Comparison of ENCODE assay signal across 8 cellular contexts in the genomic region with DNA sequence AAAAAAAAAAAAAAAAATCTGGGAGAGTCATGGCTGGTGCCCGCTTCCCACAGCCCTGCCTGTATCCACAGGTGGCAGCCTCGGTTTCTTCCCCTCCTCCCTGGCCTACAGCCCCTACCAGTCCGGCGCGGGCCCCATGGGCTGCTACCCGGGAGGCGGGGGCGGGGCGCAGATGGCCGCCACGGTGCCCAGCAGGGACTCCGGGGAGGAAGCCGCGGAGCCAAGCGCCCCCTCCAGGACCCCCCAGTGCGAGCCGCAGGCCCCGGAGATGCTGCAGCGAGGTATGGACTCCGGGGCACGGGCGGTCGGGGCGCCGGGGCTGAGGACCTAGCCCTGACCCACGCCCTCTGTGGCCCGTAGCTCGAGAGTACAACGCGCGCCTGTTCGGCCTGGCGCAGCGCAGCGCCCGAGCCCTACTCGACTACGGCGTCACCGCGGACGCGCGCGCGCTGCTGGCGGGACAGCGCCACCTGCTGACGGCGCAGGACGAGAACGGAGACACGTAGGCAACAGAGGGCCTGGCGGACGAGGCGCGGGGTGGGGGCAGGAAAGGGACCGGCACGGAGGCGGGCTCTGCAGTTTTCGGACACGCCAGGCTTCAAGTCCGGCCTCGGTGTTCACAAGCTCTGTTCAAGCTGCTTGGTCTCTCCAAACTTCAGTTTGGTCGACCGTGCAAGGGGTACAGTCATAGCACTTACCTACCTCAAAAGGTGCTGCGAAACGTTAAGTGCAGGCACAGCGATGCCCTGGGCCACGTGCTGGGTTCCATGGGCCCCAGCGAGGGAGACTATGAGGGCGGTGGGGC. TPM values are rescaled to one million over a fixed set of nuclear protein-coding genes. Genes with fewer than 3 reads are reported as not detected.
DNase-seq lines count a peak whose midpoint lies in the region; ATAC-seq and TF ChIP-seq lines count a peak whose summit lies in the region.

No MANE protein-coding gene starts in this region.

- peak overlapping the region; percentile 83 to 84; a peak in 3 of 4 replicates for H4K8ac ChIP-seq in IMR-90 (ENCODE audit: low read depth in 2 of 2, low read length in 2 of 2)

- peak; percentile 34 for ATAC-seq in GM21367 (IDR thresholded peaks at IDR 0.05; ENCODE audit: unreplicated experiment)
- peak; percentile 76 for ATAC-seq in IMR-90 (ENCODE audit: low read depth)
- peak; percentile 59 for ATAC-seq in activated T-helper 17 cell treated with anti-CD3 and anti-CD28 coated beads, Interleukin-2, amount 50 U/mL, for 72 hours (replicated peaks)
- peak; percentile 57 to 79 (median 57) for ATAC-seq in natural killer cell

- peak overlapping the region; percentile 41; the same call in 1 of the 2 replicates for H2BK120ac ChIP-seq in IMR-90 (ENCODE audit: low read depth, low read length)

- peaks cover 9% of the 10 kb centered on the region for H4K20me1 ChIP-seq in IMR-90 (ENCODE audit: insufficient read depth, low read length)

- CTCF ChIA-PET in IMR-90 (lab: Yijun Ruan, JAX), result interaction anchor here (0.6 to 1.8 kb wide), 11 partner anchors 11 to 315 kb away, joined by 3 to 9 read pairs (median 3); partner anchors contain the start of genes ARL3 and SFXN2

- no TSS peak for BruUV-seq in IMR-90 (replicated peaks; lab: Mats Ljungman, UMichigan)

- H3K23ac ChIP-seq in IMR-90 (ENCODE audit: low read depth, low read length), result peak overlapping the region; percentile 57; the same call in 1 of the 2 replicates

- DNase-seq in D341Med (ENCODE audit: low spot score) (peak; percentile 86), IMR-90 (peak; percentile 82), Peyer's patch (peak; percentile 88 to 96 (median 93)), fibroblast of mammary gland (ENCODE audit: low read depth) (peak; percentile 78), natural killer cell (peak; percentile 93)
- DNase-seq in stimulated activated naive CD4-positive, alpha-beta T cell (lab: John Stamatoyannopoulos, UW), result peak; percentile 70 to 89 (median 83)

- 2% methylated on average over 54 of the region's 72 CpGs; no CpG with 5 or more reads in 1 of the 2 experiments for WGBS in IMR-90 (ENCODE audit: extremely low coverage in 2 of 2, insufficient read length in 1 of 2), 2 experiments

- peaks cover 7% of the 10 kb centered on the region for H3K4me1 Mint-ChIP-seq in activated T-helper 17 cell treated with anti-CD3 and anti-CD28 coated beads, Interleukin-2, amount 50 U/mL, for 72 hours
- H3K4me1 Mint-ChIP-seq in natural killer cell, result peaks cover 21 to 37% of the 10 kb centered on the region in 2 donors

- TF ChIP-seq POLR2A in IMR-90 (IDR thresholded peaks at IDR 0.05; ENCODE audit: low read depth, low read length) (no peak), Peyer's patch (IDR thresholded peaks at IDR 0.05) (peak in 1 of 2 donors; percentile 58)

- H3K27ac ChIP-seq in IMR-90 (ENCODE audit: insufficient read depth, low read length), result peak overlapping the region; percentile 46
- H3K27ac ChIP-seq in Peyer's patch, result peak overlapping the region; percentile 86 to 90 (median 88)

- peak overlapping the region; percentile 87 for H2AFZ ChIP-seq in IMR-90 (replicated peaks; ENCODE audit: low read length, poor library complexity)

- H3K79me1 ChIP-seq in IMR-90 (ENCODE audit: low read depth in 1 of 2, low read length in 2 of 2), result peaks cover 26 to 38% of the 10 kb centered on the region in 2 experiments

- H3K9me3 Mint-ChIP-seq in activated T-helper 17 cell treated with anti-CD3 and anti-CD28 coated beads, Interleukin-2, amount 50 U/mL, for 72 hours, result no peaks in the 10 kb centered on the region
- H3K9me3 Mint-ChIP-seq in natural killer cell, result no peaks in the 10 kb centered on the region

- intact Hi-C loops in IMR-90 (cut with micrococcal nuclease) (loop anchor here (1.0 to 10.0 kb wide), 4 partner anchors 169 to 245 kb away; partner anchors contain the start of gene TRIM8), natural killer cell (cut with micrococcal nuclease) (loop anchor here (2.0 to 10.0 kb wide), 2 partner anchors 169 to 245 kb away; partner anchors contain the start of gene TRIM8)

- peak overlapping the region; percentile 90 for H2AK9ac ChIP-seq in IMR-90 (replicated peaks; ENCODE audit: low read depth, low read length, poor library complexity)

- peak overlapping the region; percentile 34 for H3K18ac ChIP-seq in IMR-90 (ENCODE audit: low read depth, low read length)

- H3K27me3 ChIP-seq in IMR-90 (ENCODE audit: control insufficient read depth, insufficient read depth, low read length) (no peaks in the 10 kb centered on the region), Peyer's patch (no peaks in the 10 kb centered on the region)

- H3K14ac ChIP-seq in IMR-90 (replicated peaks; ENCODE audit: low read depth, low read length), result peak overlapping the region; percentile 79

- H2BK20ac ChIP-seq in IMR-90 (ENCODE audit: low read depth, low read length), result no peak overlapping the region

- POLR2A ChIA-PET in IMR-90 (lab: Charles Lee; ENCODE audit: unreplicated experiment), result no interaction called here

- peak overlapping the region; percentile 89 for H3K4ac ChIP-seq in IMR-90 (ENCODE audit: low read depth, low read length)

- H3K4me1 ChIP-seq in IMR-90 (ENCODE audit: control insufficient read depth, insufficient read depth, low read length) (peaks cover 17% of the 10 kb centered on the region), Peyer's patch (peaks cover 0 to 36% (median 24%) of the 10 kb centered on the region in 4 donors)

- dilution Hi-C loops in IMR-90 (cut with HindIII; ENCODE audit: low sequenced_read_pairs, unreplicated experiment), result no loop called here

- no peaks in the 10 kb centered on the region for H3K27me3 Mint-ChIP-seq in activated T-helper 17 cell treated with anti-CD3 and anti-CD28 coated beads, Interleukin-2, amount 50 U/mL, for 72 hours
- no peaks in the 10 kb centered on the region for H3K27me3 Mint-ChIP-seq in natural killer cell (ENCODE audit: low read depth in 2 of 2)

- H3K9me1 ChIP-seq in IMR-90 (ENCODE audit: insufficient read depth, low read length), result peaks cover 10% of the 10 kb centered on the region

- H4K5ac ChIP-seq in IMR-90 (ENCODE audit: low read depth, low read length), result peak overlapping the region; percentile 77

- H3K4me3 ChIP-seq in IMR-90 (ENCODE audit: insufficient read depth, low read depth, low read length), result peak overlapping the region; percentile 39
- peak overlapping the region; percentile 61 to 70 (median 64) for H3K4me3 ChIP-seq in Peyer's patch
- peak overlapping the region; percentile 45 for H3K4me3 ChIP-seq in fibroblast of mammary gland (ENCODE audit: control insufficient read depth, low read depth, low read length)

- H3K36me3 ChIP-seq in IMR-90 (ENCODE audit: control insufficient read depth, insufficient read depth, low read length) (peaks cover 26% of the 10 kb centered on the region), Peyer's patch (peaks cover 0 to 24% (median 0%) of the 10 kb centered on the region in 3 donors)

- peaks cover 91% of the 10 kb centered on the region for H3K36me3 Mint-ChIP-seq in activated T-helper 17 cell treated with anti-CD3 and anti-CD28 coated beads, Interleukin-2, amount 50 U/mL, for 72 hours (ENCODE audit: low read depth)
- H3K36me3 Mint-ChIP-seq in natural killer cell, result no peaks in the 10 kb centered on the region

- peak overlapping the region; percentile 68 for H3K27ac Mint-ChIP-seq in activated T-helper 17 cell treated with anti-CD3 and anti-CD28 coated beads, Interleukin-2, amount 50 U/mL, for 72 hours
- peak overlapping the region; percentile 99 for H3K27ac Mint-ChIP-seq in natural killer cell

- in situ Hi-C loops in IMR-90 (cut with MboI; ENCODE audit: low sequenced_read_pairs), result no loop called here

- H3K4me3 Mint-ChIP-seq in activated T-helper 17 cell treated with anti-CD3 and anti-CD28 coated beads, Interleukin-2, amount 50 U/mL, for 72 hours, result peak overlapping the region; percentile 98
- H3K4me3 Mint-ChIP-seq in natural killer cell, result peak overlapping the region; percentile 81

- H2AK5ac ChIP-seq in IMR-90 (ENCODE audit: low read depth, low read length), result peak overlapping the region; percentile 83

- H3K4me2 ChIP-seq in IMR-90 (ENCODE audit: low read depth, low read length), result peak overlapping the region; percentile 79

- H3K9me3 ChIP-seq in IMR-90 (ENCODE audit: control insufficient read depth, insufficient read depth, low read length), result no peaks in the 10 kb centered on the region
- no peaks in the 10 kb centered on the region for H3K9me3 ChIP-seq in Peyer's patch

- peak overlapping the region; percentile 70; the same call in 1 of the 2 replicates for H4K91ac ChIP-seq in IMR-90 (ENCODE audit: insufficient read depth, low read depth, low read length)

- peak overlapping the region; percentile 52 for H2BK5ac ChIP-seq in IMR-90 (ENCODE audit: low read depth, low read length, poor library complexity, severe bottlenecking)

- TF ChIP-seq CTCF in IMR-90 (conservative IDR thresholded peaks at IDR 0.05; ENCODE audit: low read depth, low read length), result peak; percentile 95
- TF ChIP-seq CTCF in Peyer's patch (IDR thresholded peaks at IDR 0.05), result peak; percentile 87 to 99 (median 97)
- TF ChIP-seq CTCF in fibroblast of mammary gland (conservative IDR thresholded peaks at IDR 0.05; ENCODE audit: control insufficient read depth, insufficient read depth, low read depth, low read length), result peak; percentile 50
- peak; percentile 87 for TF ChIP-seq CTCF in natural killer cell (IDR thresholded peaks at IDR 0.05)

- no peak overlapping the region for H3K56ac ChIP-seq in IMR-90 (ENCODE audit: extremely low read depth, insufficient read depth, low read length)

- no peak overlapping the region for H2BK15ac ChIP-seq in IMR-90 (ENCODE audit: low read depth, low read length)

- peak; percentile 68 for TF ChIP-seq RAD21 in IMR-90 (IDR thresholded peaks at IDR 0.05; ENCODE audit: low read length)

- H3K9ac ChIP-seq in IMR-90 (ENCODE audit: low read depth, low read length), result peak overlapping the region; percentile 77

RNA-seq across cellular contexts. Expression of gene NFKB2, which starts 3.9 kb away (rescaled TPM):
- total RNA-seq in IMR-90 (2012; rRNA removed), result 16.1 TPM in 2 replicates
- 32.3 and 34.7 TPM in 2 replicates for polyA plus RNA-seq in IMR-90 (2012; rRNA removed)
- polyA plus RNA-seq in IMR-90 (2012; cell fraction: cytosol; rRNA removed), result 27.9 and 40.3 TPM in 2 replicates
- 81.8 and 143 TPM in 2 replicates for polyA plus RNA-seq in IMR-90 (2012; cell fraction: nucleus; rRNA removed; ENCODE audit: low replicate concordance)
- 10 to 100 TPM in 3 of 4 donors, 1 to 10 TPM in 1; 6.5 to 22.9 (median 19.2) TPM for total RNA-seq in Peyer's patch
- 100 to 1,000 TPM; 192 to 372 TPM for total RNA-seq in activated T-helper 17 cell treated with anti-CD3 and anti-CD28 coated beads, Interleukin-2, amount 50 U/mL, for 72 hours
- 100 to 1,000 TPM; 201 to 264 (median 246) TPM for total RNA-seq in natural killer cell

RNA-seq across cellular contexts. Expression of gene PSD, which starts 19.2 kb away (rescaled TPM):
- 1.4 and 2.0 TPM in 2 replicates for total RNA-seq in IMR-90 (2012; rRNA removed)
- 4.4 and 5.8 TPM in 2 replicates for polyA plus RNA-seq in IMR-90 (2012; rRNA removed)
- polyA plus RNA-seq in IMR-90 (2012; cell fraction: cytosol; rRNA removed), result 2.1 and 6.4 TPM in 2 replicates
- 6.6 and 10.9 TPM in 2 replicates for polyA plus RNA-seq in IMR-90 (2012; cell fraction: nucleus; rRNA removed; ENCODE audit: low replicate concordance)
- total RNA-seq in Peyer's patch, result 10 to 100 TPM in 1 of 4 donors, 1 to 10 TPM in 2, not detected in 1; 1.6 to 14.3 (median 6.3) TPM
- 1 to 10 TPM; 3.0 to 8.0 TPM for total RNA-seq in activated T-helper 17 cell treated with anti-CD3 and anti-CD28 coated beads, Interleukin-2, amount 50 U/mL, for 72 hours
- 1 to 10 TPM; 1.9 to 2.4 (median 2.1) TPM for total RNA-seq in natural killer cell

RNA-seq across cellular contexts. Expression of gene FBXL15, which starts 21.2 kb away (rescaled TPM):
- total RNA-seq in IMR-90 (2012; rRNA removed) (2.5 and 3.0 TPM in 2 replicates), Peyer's patch (10 to 100 TPM; 36.9 to 57.8 (median 44.8) TPM), natural killer cell (10 to 100 TPM; 15.2 to 17.4 (median 15.5) TPM)
- 8.4 and 13.6 TPM in 2 replicates for polyA plus RNA-seq in IMR-90 (2012; rRNA removed)
- polyA plus RNA-seq in IMR-90 (2012; cell fraction: cytosol; rRNA removed), result 18.3 and 20.0 TPM in 2 replicates
- polyA plus RNA-seq in IMR-90 (2012; cell fraction: nucleus; rRNA removed; ENCODE audit: low replicate concordance), result 23.1 and 53.1 TPM in 2 replicates
- total RNA-seq in activated T-helper 17 cell treated with anti-CD3 and anti-CD28 coated beads, Interleukin-2, amount 50 U/mL, for 72 hours, result 10 to 100 TPM; 12.6 to 15.4 TPM

RNA-seq across cellular contexts. Expression of gene CUEDC2, which starts 33.0 kb away (rescaled TPM):
- total RNA-seq in IMR-90 (2012; rRNA removed) (43.6 and 55.7 TPM in 2 replicates), Peyer's patch (10 to 100 TPM in 3 of 4 donors, 1 to 10 TPM in 1; 8.9 to 56.9 (median 29.3) TPM), natural killer cell (10 to 100 TPM; 35.0 to 43.0 (median 37.7) TPM)
- 84.9 and 87.6 TPM in 2 replicates for polyA plus RNA-seq in IMR-90 (2012; rRNA removed)
- 81.3 and 97.7 TPM in 2 replicates for polyA plus RNA-seq in IMR-90 (2012; cell fraction: cytosol; rRNA removed)
- polyA plus RNA-seq in IMR-90 (2012; cell fraction: nucleus; rRNA removed; ENCODE audit: low replicate concordance), result 105 and 123 TPM in 2 replicates
- total RNA-seq in activated T-helper 17 cell treated with anti-CD3 and anti-CD28 coated beads, Interleukin-2, amount 50 U/mL, for 72 hours, result 10 to 100 TPM; 53.3 to 58.5 TPM

RNA-seq across cellular contexts. Expression of gene C10orf95, which starts 51.9 kb away (rescaled TPM):
- total RNA-seq in IMR-90 (2012; rRNA removed) (not detected in 2 replicates), Peyer's patch (1 to 10 TPM in 1 of 4 donors, under 1 TPM in 1, not detected in 2; 0.85 to 2.8 TPM), natural killer cell (under 1 TPM; 0.25 to 0.41 (median 0.35) TPM)
- not detected in 2 replicates for polyA plus RNA-seq in IMR-90 (2012; rRNA removed)
- polyA plus RNA-seq in IMR-90 (2012; cell fraction: cytosol; rRNA removed), result 0.04 TPM in 1 of 2 replicates, not detected in the other
- polyA plus RNA-seq in IMR-90 (2012; cell fraction: nucleus; rRNA removed; ENCODE audit: low replicate concordance), result not detected in 2 replicates
- total RNA-seq in activated T-helper 17 cell treated with anti-CD3 and anti-CD28 coated beads, Interleukin-2, amount 50 U/mL, for 72 hours, result under 1 TPM; 0.29 to 0.39 TPM

Comparison
In these comparisons a context has a peak if more than half of its experiments do, and no peak if none do; other contexts are left out.
1. Peak in every context shown above with its lines: DNase-seq, ATAC-seq, H3K4me3 ChIP-seq and H3K27ac ChIP-seq.
2. RNA of gene NFKB2, which starts 3.9 kb away (total RNA-seq): 192 to 372 TPM in activated T-helper 17 cell treated with anti-CD3 and anti-CD28 coated beads, Interleukin-2, amount 50 U/mL, for 72 hours and 201 to 264 TPM in natural killer cell; 6.5 to 22.9 TPM in Peyer's patch and 16.1 TPM in IMR-90; every median in the first group is over 4 times any median in the second.